ENCODE assay signal across 16 cellular contexts in the genomic region with DNA sequence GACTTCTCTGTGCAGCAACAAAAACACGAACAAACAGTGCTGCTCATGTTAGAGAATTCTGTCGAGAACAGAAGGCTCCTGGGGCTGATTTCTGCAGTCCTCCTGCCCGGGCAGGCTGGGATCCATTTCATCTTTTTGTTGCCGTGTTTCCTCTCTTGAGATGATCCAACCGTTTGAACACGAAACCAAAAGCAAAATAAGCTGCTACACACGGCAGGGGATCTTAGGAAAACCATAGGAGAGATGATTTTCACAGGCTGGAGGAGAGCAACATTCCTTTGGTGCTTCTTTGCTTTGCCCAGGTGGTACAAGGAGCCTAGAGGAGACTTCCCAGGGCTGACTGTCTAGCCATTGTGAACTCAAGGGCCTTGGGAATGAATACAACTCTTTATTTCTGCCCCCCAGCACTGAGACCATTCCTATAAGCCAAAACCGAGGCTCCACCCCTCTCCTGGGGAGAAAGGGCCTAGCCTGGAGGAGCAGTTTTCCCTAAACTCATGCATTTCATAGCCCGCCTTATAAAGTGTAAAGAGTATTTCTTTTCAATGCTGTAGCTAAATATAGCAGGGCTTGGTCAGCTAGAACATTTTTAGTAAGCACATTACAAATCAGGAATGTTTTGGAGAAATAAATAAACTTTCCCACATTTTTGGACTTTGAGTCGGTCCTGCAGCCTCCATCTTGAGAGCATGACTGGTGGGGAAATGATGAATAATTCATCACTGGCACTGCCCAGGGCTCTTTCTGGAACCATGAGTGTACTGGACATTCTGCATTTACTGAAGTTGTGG. TPM values are rescaled to one million over a fixed set of nuclear protein-coding genes. Genes with fewer than 3 reads are reported as not detected.
DNase-seq lines count a peak whose midpoint lies in the region; ATAC-seq, FAIRE-seq and TF ChIP-seq lines count a peak whose summit lies in the region.
"Had no signal": no experiment of that assay in that cellular context is flagged by ENCODE, and none has a peak within 500 bp of the region (broad histone marks: within the 10 kb centered on the region; RNA-seq: fewer than 3 reads in every experiment).

No MANE protein-coding gene starts in this region.

- no peaks in the 10 kb centered on the region for H3K9me3 Mint-ChIP-seq in mesothelial cell of epicardium
- H3K9me3 Mint-ChIP-seq: activated naive CD4-positive, alpha-beta T cell treated with anti-CD3 and anti-CD28 coated beads, Interleukin-2, amount 50 U/mL, for 24 hours; nephron progenitor cell; stimulated activated naive CD8-positive, alpha-beta T cell treated with anti-CD3 and anti-CD28 coated beads, Interleukin-15, Interleukin-2, amounts not matched to agents 100 ng/mL and 50 ng/mL, for 24 hours had no signal

- H3K4me3 ChIP-seq in A549 (no peak overlapping the region), MG63 (no peak overlapping the region), muscle layer of duodenum (ENCODE audit: low read depth in 1 of 2, low read length in 2 of 2) (no peak overlapping the region)

- no peak overlapping the region for H3K4me3 Mint-ChIP-seq in mesothelial cell of epicardium
- H3K4me3 Mint-ChIP-seq: activated naive CD4-positive, alpha-beta T cell treated with anti-CD3 and anti-CD28 coated beads, Interleukin-2, amount 50 U/mL, for 24 hours; nephron progenitor cell; stimulated activated naive CD8-positive, alpha-beta T cell treated with anti-CD3 and anti-CD28 coated beads, Interleukin-15, Interleukin-2, amounts not matched to agents 100 ng/mL and 50 ng/mL, for 24 hours had no signal

- H3K4me1 ChIP-seq in A549 (peaks cover 51% of the 10 kb centered on the region), muscle layer of duodenum (ENCODE audit: control insufficient read depth in 1 of 2, insufficient read depth in 2 of 2, low read length in 2 of 2) (no peaks in the 10 kb centered on the region)

- 60% methylated on average over 10 of the region's 10 CpGs for WGBS in A549 (ENCODE audit: missing lambda C conversion rate)

- H3K9me3 ChIP-seq in A549 (no peaks in the 10 kb centered on the region), MG63 (no peaks in the 10 kb centered on the region), muscle layer of duodenum (ENCODE audit: control insufficient read depth in 1 of 2, low read length in 2 of 2) (no peaks in the 10 kb centered on the region)

- H3K36me3 ChIP-seq in MG63 (no peaks in the 10 kb centered on the region), muscle layer of duodenum (ENCODE audit: control insufficient read depth in 1 of 2, insufficient read depth in 2 of 2, low read length in 2 of 2) (no peaks in the 10 kb centered on the region)

- TF ChIP-seq EP300 in A549 (IDR thresholded peaks at IDR 0.05): no peak

- no peaks in the 10 kb centered on the region for H3K36me3 Mint-ChIP-seq in mesothelial cell of epicardium
- H3K36me3 Mint-ChIP-seq: activated naive CD4-positive, alpha-beta T cell treated with anti-CD3 and anti-CD28 coated beads, Interleukin-2, amount 50 U/mL, for 24 hours had no signal

- TF ChIP-seq RAD21 in A549 (conservative IDR thresholded peaks at IDR 0.05 in 1 of 2, IDR thresholded peaks at IDR 0.05 in 1 of 2): no peak

- no peak overlapping the region for H3K27ac Mint-ChIP-seq in mesothelial cell of epicardium
- H3K27ac Mint-ChIP-seq: activated naive CD4-positive, alpha-beta T cell treated with anti-CD3 and anti-CD28 coated beads, Interleukin-2, amount 50 U/mL, for 24 hours; nephron progenitor cell; stimulated activated naive CD8-positive, alpha-beta T cell treated with anti-CD3 and anti-CD28 coated beads, Interleukin-15, Interleukin-2, amounts not matched to agents 100 ng/mL and 50 ng/mL, for 24 hours had no signal

- POLR2A ChIA-PET in A549 (lab: Yijun Ruan, JAX): no interaction called here

- FAIRE-seq in A549 (lab: Jason Lieb, UNC): no peak
- FAIRE-seq: G401.6 had no signal

- H3K27ac ChIP-seq in A549 (peak overlapping the region; percentile 55 to 68), muscle layer of duodenum (ENCODE audit: low read length) (peak overlapping the region; percentile 4)

- DNase-seq in A549 (ENCODE audit: low read depth in 1 of 2, low spot score in 1 of 2) (no peak), MG63 (peak; percentile 92), dedifferentiated amniotic fluid mesenchymal stem cell (ENCODE audit: extremely low spot score) (peak; percentile 87), CD1c-positive myeloid dendritic cell (ENCODE audit: extremely low spot score) (no peak), DMS79 treated with DMSO at 0.1 percent for 48 hours (lab: John Stamatoyannopoulos, UW) (no peak), mesothelial cell of epicardium (ENCODE audit: low spot score in 2 of 2, unreplicated experiment in 2 of 2) (no peak)
- DNase-seq: ACHN; activated CD4-positive, alpha-beta T cell treated with anti-CD3 and anti-CD28 coated beads, Interleukin-2, amount 50 U/mL, for 1 hour; NCI-H146; nephron progenitor cell; stimulated activated CD4-positive, alpha-beta T cell treated with anti-CD3 and anti-CD28 coated beads, Interleukin-2, amount 100 ng/mL, for 24 hours had no signal

- TF ChIP-seq CTCF in A549 (IDR thresholded peaks at IDR 0.05) (no peak), mesothelial cell of epicardium (IDR thresholded peaks at IDR 0.05; ENCODE audit: unreplicated experiment) (no peak)

- CTCF ChIA-PET in A549 (lab: Yijun Ruan, JAX): interaction anchor here (0.7 kb wide), 1 partner anchor 417 kb away, joined by 3 read pairs; no protein-coding TSS in a partner anchor

- peaks cover 31% of the 10 kb centered on the region for H3K27me3 Mint-ChIP-seq in mesothelial cell of epicardium (ENCODE audit: low read depth)

- no peak for TF ChIP-seq POLR2A in A549 (IDR thresholded peaks at IDR 0.05; ENCODE audit: low read length)

- H3K27me3 ChIP-seq in MG63 (no peaks in the 10 kb centered on the region), muscle layer of duodenum (ENCODE audit: low read depth, low read length) (peaks cover 10% of the 10 kb centered on the region)

- no peak for ATAC-seq in A549
- no peak for ATAC-seq in HG02884 (IDR thresholded peaks at IDR 0.05; ENCODE audit: unreplicated experiment)

- H3K4me2 ChIP-seq in A549: peak overlapping the region; percentile 39

- H3K4me1 Mint-ChIP-seq in mesothelial cell of epicardium: peaks cover 6% of the 10 kb centered on the region
- H3K4me1 Mint-ChIP-seq: activated naive CD4-positive, alpha-beta T cell treated with anti-CD3 and anti-CD28 coated beads, Interleukin-2, amount 50 U/mL, for 24 hours had no signal

TF ChIP-seq in A549, 52 proteins besides CTCF, POLR2A, EP300 and RAD21 (continues in another document):
- TF ChIP-seq JUN (IDR thresholded peaks at IDR 0.05) (no peak), RNF2 (IDR thresholded peaks at IDR 0.05; ENCODE audit: borderline replicate concordance, low read depth) (no peak), RCOR1 (IDR thresholded peaks at IDR 0.05; ENCODE audit: low read depth, low read length) (no peak), RARB (CRISPR knock-in tag; IDR thresholded peaks at IDR 0.05) (no peak), CBX2 (IDR thresholded peaks at IDR 0.05; ENCODE audit: borderline replicate concordance, low read depth) (no peak), BHLHE40 (IDR thresholded peaks at IDR 0.05; ENCODE audit: low read depth, low read length) (no peak), EHF (CRISPR knock-in tag; IDR thresholded peaks at IDR 0.05) (no peak), MAFK (IDR thresholded peaks at IDR 0.05; ENCODE audit: partially characterized antibody) (no peak), NFE2L2 (conservative IDR thresholded peaks at IDR 0.05; ENCODE audit: low read length) (no peak), MAZ (IDR thresholded peaks at IDR 0.05; ENCODE audit: borderline replicate concordance, low read depth, low read length) (no peak), TFCP2L1 (CRISPR knock-in tag; IDR thresholded peaks at IDR 0.05) (no peak), POLR2AphosphoS2 (conservative IDR thresholded peaks at IDR 0.05; ENCODE audit: low read length) (no peak), KDM1A (IDR thresholded peaks at IDR 0.05; ENCODE audit: low read depth) (no peak), RFX5 (IDR thresholded peaks at IDR 0.05) (no peak), GATA3 (IDR thresholded peaks at IDR 0.05; ENCODE audit: borderline replicate concordance) (no peak)
- TF ChIP-seq, protein P1, sequence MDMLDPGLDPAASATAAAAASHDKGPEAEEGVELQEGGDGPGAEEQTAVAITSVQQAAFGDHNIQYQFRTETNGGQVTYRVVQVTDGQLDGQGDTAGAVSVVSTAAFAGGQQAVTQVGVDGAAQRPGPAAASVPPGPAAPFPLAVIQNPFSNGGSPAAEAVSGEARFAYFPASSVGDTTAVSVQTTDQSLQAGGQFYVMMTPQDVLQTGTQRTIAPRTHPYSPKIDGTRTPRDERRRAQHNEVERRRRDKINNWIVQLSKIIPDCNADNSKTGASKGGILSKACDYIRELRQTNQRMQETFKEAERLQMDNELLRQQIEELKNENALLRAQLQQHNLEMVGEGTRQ (IDR thresholded peaks at IDR 0.05): no peak

RNA-seq across cellular contexts. Expression of gene FOXL1, which starts 7.7 kb away (rescaled TPM):
- polyA plus RNA-seq in A549 (2011; rRNA removed): 0.48 and 0.50 TPM in 2 replicates
- polyA plus RNA-seq in A549 (2012; cell fraction: cytosol; rRNA removed): 0.62 and 1.5 TPM in 2 replicates
- polyA plus RNA-seq in A549 (2012; cell fraction: nucleus; rRNA removed): 2.1 and 5.7 TPM in 2 replicates
- polyA plus RNA-seq in A549 (2017; fragmentation: RNase III; extraction: RNeasy Plus Mini Kit Qiagen cat#74134 plus additional on column Dnase treatment): 0.52 to 0.70 TPM (median 0.70 TPM) in 3 replicates
- 0.33 and 0.34 TPM in 2 replicates for polyA minus RNA-seq in A549 (2011; rRNA and poly(A)+ RNA removed)
- total RNA-seq in MG63 (2014; rRNA removed; shearing (Covaris generic); ENCODE audit: low replicate concordance): not detected in 2 replicates
- total RNA-seq in mesothelial cell of epicardium: 2.5 to 3.2 TPM (median 2.5 TPM) in 3 replicates

RNA-seq across cellular contexts. Expression of gene FOXC2, which starts 19.4 kb away (rescaled TPM):
- polyA plus RNA-seq in A549 (2011; rRNA removed) (0.06 and 0.09 TPM in 2 replicates), A549 (2017; fragmentation: RNase III; extraction: RNeasy Plus Mini Kit Qiagen cat#74134 plus additional on column Dnase treatment) (0.28 to 0.46 TPM (median 0.42 TPM) in 3 replicates)
- 0.32 and 0.36 TPM in 2 replicates for polyA plus RNA-seq in A549 (2012; cell fraction: cytosol; rRNA removed)
- polyA plus RNA-seq in A549 (2012; cell fraction: nucleus; rRNA removed): 0.54 and 0.61 TPM in 2 replicates
- polyA minus RNA-seq in A549 (2011; rRNA and poly(A)+ RNA removed): 0.08 and 0.19 TPM in 2 replicates
- 4.6 and 7.1 TPM in 2 replicates for total RNA-seq in MG63 (2014; rRNA removed; shearing (Covaris generic); ENCODE audit: low replicate concordance)
- total RNA-seq in mesothelial cell of epicardium: 10.4 to 12.3 TPM (median 11.7 TPM) in 3 replicates

RNA-seq across cellular contexts. Expression of gene MTHFSD, which starts 31.0 kb away (rescaled TPM):
- polyA plus RNA-seq in A549 (2011; rRNA removed) (14.9 and 16.9 TPM in 2 replicates), A549 (2017; fragmentation: RNase III; extraction: RNeasy Plus Mini Kit Qiagen cat#74134 plus additional on column Dnase treatment) (12.8 to 13.1 TPM (median 12.9 TPM) in 3 replicates)
- 8.6 and 10.3 TPM in 2 replicates for polyA plus RNA-seq in A549 (2012; cell fraction: cytosol; rRNA removed)
- 27.4 and 28.9 TPM in 2 replicates for polyA plus RNA-seq in A549 (2012; cell fraction: nucleus; rRNA removed)
- polyA minus RNA-seq in A549 (2011; rRNA and poly(A)+ RNA removed): 29.8 and 32.2 TPM in 2 replicates
- total RNA-seq in MG63 (2014; rRNA removed; shearing (Covaris generic); ENCODE audit: low replicate concordance): 40.8 and 43.8 TPM in 2 replicates
- 21.0 to 27.4 TPM (median 23.1 TPM) in 3 replicates for total RNA-seq in mesothelial cell of epicardium

Comparison
In these comparisons a context has a peak if more than half of its experiments do, and no peak if none do; other contexts are left out.
1. DNase-seq: peak in MG63 (single experiment) and dedifferentiated amniotic fluid mesenchymal stem cell (single experiment); none in A549 (0 of 2), CD1c-positive myeloid dendritic cell (single experiment), DMS79 treated with DMSO at 0.1 percent for 48 hours (single experiment) and mesothelial cell of epicardium (0 of 2).